ENCODE assay signal across 21 cellular contexts in the genomic region with DNA sequence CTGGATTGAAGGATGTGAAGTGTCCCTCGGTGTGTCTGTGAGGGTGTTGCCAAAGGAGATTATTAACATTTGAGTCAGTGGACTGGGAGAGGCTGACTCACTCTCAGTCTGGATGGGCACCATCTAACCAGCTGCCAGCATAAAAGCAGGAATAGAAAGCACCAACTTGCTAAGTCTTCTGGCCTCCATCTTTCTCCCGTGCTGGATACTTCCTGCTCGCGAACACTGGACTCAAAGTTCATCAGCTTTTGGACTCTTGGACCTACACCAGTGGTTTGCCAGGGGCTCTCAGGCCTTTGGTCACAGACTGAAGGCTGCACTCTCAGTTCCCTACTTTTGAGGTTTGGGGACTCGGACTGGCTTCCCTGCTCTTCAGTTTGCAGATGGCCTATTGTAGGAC.
DNase-seq lines count a peak whose midpoint lies in the region; ATAC-seq and TF ChIP-seq lines count a peak whose summit lies in the region.
"Had no signal": no experiment of that assay in that cellular context is flagged by ENCODE, and none has a peak within 500 bp of the region (broad histone marks: within the 10 kb centered on the region; RNA-seq: fewer than 3 reads in every experiment).

No MANE protein-coding gene starts in this region.

- no peak for ATAC-seq in naive thymus-derived CD8-positive, alpha-beta T cell
- ATAC-seq in GM18517 (IDR thresholded peaks at IDR 0.05; ENCODE audit: unreplicated experiment): no peak
- no peak for ATAC-seq in mucosa of descending colon
- ATAC-seq: sciatic nerve had no signal

- H3K18ac ChIP-seq in mesenchymal stem cell (ENCODE audit: low read depth in 1 of 2, low read length in 2 of 2): no peak overlapping the region

- no peak overlapping the region for H3K4me2 ChIP-seq in mesenchymal stem cell (ENCODE audit: low read length, poor library complexity, severe bottlenecking)

- no peak overlapping the region for H2BK12ac ChIP-seq in mesenchymal stem cell (ENCODE audit: low read length in 2 of 2)

- H3K27ac Mint-ChIP-seq in endodermal cell: no peak overlapping the region
- no peak overlapping the region for H3K27ac Mint-ChIP-seq in naive thymus-derived CD8-positive, alpha-beta T cell
- H3K27ac Mint-ChIP-seq: activated naive CD4-positive, alpha-beta T cell treated with anti-CD3 and anti-CD28 coated beads for 36 hours; mesothelial cell of epicardium had no signal

- no peaks in the 10 kb centered on the region for H3K9me3 Mint-ChIP-seq in endodermal cell
- no peaks in the 10 kb centered on the region for H3K9me3 Mint-ChIP-seq in naive thymus-derived CD8-positive, alpha-beta T cell
- H3K9me3 Mint-ChIP-seq: activated naive CD4-positive, alpha-beta T cell treated with anti-CD3 and anti-CD28 coated beads for 36 hours; mesothelial cell of epicardium had no signal

- H3K4me3 ChIP-seq in endodermal cell (ENCODE audit: low read length) (no peak overlapping the region), mesenchymal stem cell (ENCODE audit: insufficient read depth in 1 of 2, low read depth in 1 of 2, low read length in 2 of 2) (no peak overlapping the region), mucosa of descending colon (no peak overlapping the region)
- H3K4me3 ChIP-seq: SJSA1, suprapubic skin had no signal

- POLR2A ChIA-PET in naive thymus-derived CD8-positive, alpha-beta T cell (lab: Charles Lee): no interaction called here

- no peaks in the 10 kb centered on the region for H3K36me3 Mint-ChIP-seq in endodermal cell (ENCODE audit: low read depth)
- H3K36me3 Mint-ChIP-seq in naive thymus-derived CD8-positive, alpha-beta T cell: no peaks in the 10 kb centered on the region
- H3K36me3 Mint-ChIP-seq: mesothelial cell of epicardium had no signal

- DNase-seq in CD1c-positive myeloid dendritic cell (ENCODE audit: extremely low spot score): peak; percentile 44
- peak; percentile 15 for DNase-seq in LoVo (ENCODE audit: low spot score)
- peak; percentile 19 for DNase-seq in endodermal cell
- peak; percentile 12 for DNase-seq in mesenchymal stem cell
- DNase-seq in naive thymus-derived CD8-positive, alpha-beta T cell: no peak
- DNase-seq in T-helper 1 cell: no peak
- no peak for DNase-seq in mucosa of descending colon
- DNase-seq: activated CD4-positive, alpha-beta T cell treated with anti-CD3 and anti-CD28 coated beads for 48 hours; activated naive CD4-positive, alpha-beta T cell treated with anti-CD3 and anti-CD28 coated beads for 36 hours; glutamatergic neuron; KBM-7; NCI-H1436 treated with DMSO at 0.1 percent for 48 hours; NCI-H2227 treated with DMSO at 0.1 percent for 48 hours; stimulated activated CD4-positive, alpha-beta T cell treated with anti-CD3 and anti-CD28 coated beads, Interleukin-2, amount 100 ng/mL, for 24 hours had no signal

- H3K4me3 Mint-ChIP-seq in endodermal cell: no peak overlapping the region
- H3K4me3 Mint-ChIP-seq in naive thymus-derived CD8-positive, alpha-beta T cell: no peak overlapping the region
- H3K4me3 Mint-ChIP-seq: activated naive CD4-positive, alpha-beta T cell treated with anti-CD3 and anti-CD28 coated beads for 36 hours; mesothelial cell of epicardium had no signal

- H3K4ac ChIP-seq in mesenchymal stem cell (ENCODE audit: low read depth in 1 of 2, low read length in 2 of 2): no peak overlapping the region

- H3K27me3 Mint-ChIP-seq in endodermal cell (ENCODE audit: insufficient read depth): peaks cover 2% of the 10 kb centered on the region
- H3K27me3 Mint-ChIP-seq in naive thymus-derived CD8-positive, alpha-beta T cell: peaks cover 0 to 4% (median 0%) of the 10 kb centered on the region in 5 donors

- no peaks in the 10 kb centered on the region for H3K4me1 ChIP-seq in endodermal cell (ENCODE audit: control insufficient read depth, insufficient read depth, low read length)
- peaks cover 2% of the 10 kb centered on the region for H3K4me1 ChIP-seq in mesenchymal stem cell (ENCODE audit: control insufficient read depth, insufficient read depth, low read depth, low read length)
- no peaks in the 10 kb centered on the region for H3K4me1 ChIP-seq in mucosa of descending colon (ENCODE audit: low read depth)
- H3K4me1 ChIP-seq: SJSA1, suprapubic skin had no signal

- H3K9ac ChIP-seq in endodermal cell (ENCODE audit: extremely low read depth, low read length, poor library complexity, severe bottlenecking) (no peak overlapping the region), mesenchymal stem cell (ENCODE audit: low read length) (no peak overlapping the region)

- H3K23ac ChIP-seq in mesenchymal stem cell (ENCODE audit: low read length in 2 of 2): no peak overlapping the region

- no peak overlapping the region for H2BK5ac ChIP-seq in mesenchymal stem cell (ENCODE audit: low read depth, low read length, poor library complexity, severe bottlenecking)

- no peak for TF ChIP-seq CTCF in endodermal cell (conservative IDR thresholded peaks at IDR 0.05)
- no peak for TF ChIP-seq CTCF in mucosa of descending colon (IDR thresholded peaks at IDR 0.05)

- H3K9me3 ChIP-seq in endodermal cell (ENCODE audit: control insufficient read depth, low read length) (no peaks in the 10 kb centered on the region), mesenchymal stem cell (ENCODE audit: control insufficient read depth, low read length) (no peaks in the 10 kb centered on the region), mucosa of descending colon (no peaks in the 10 kb centered on the region)
- H3K9me3 ChIP-seq: neutrophil, SJSA1, suprapubic skin had no signal

- 87 to 91% methylated on average over 5 of the region's 5 CpGs for WGBS in endodermal cell (ENCODE audit: insufficient coverage in 1 of 2, insufficient read length in 1 of 2), 2 experiments
- WGBS in mesenchymal stem cell: 80% methylated on average over 5 of the region's 5 CpGs

- H3K27ac ChIP-seq in endodermal cell (ENCODE audit: low read depth, low read length) (no peak overlapping the region), mesenchymal stem cell (ENCODE audit: low read length, poor library complexity, severe bottlenecking) (no peak overlapping the region)
- H3K27ac ChIP-seq: HL-60, neutrophil, SJSA1, suprapubic skin had no signal

- H3K36me3 ChIP-seq in endodermal cell (ENCODE audit: control insufficient read depth, insufficient read depth, low read length): no peaks in the 10 kb centered on the region
- H3K36me3 ChIP-seq in mesenchymal stem cell (ENCODE audit: control insufficient read depth in 1 of 2, insufficient read depth in 2 of 2, low read depth in 1 of 2, low read length in 2 of 2): no peaks in the 10 kb centered on the region
- H3K36me3 ChIP-seq in mucosa of descending colon (ENCODE audit: low read depth): no peaks in the 10 kb centered on the region
- H3K36me3 ChIP-seq: neutrophil, SJSA1, suprapubic skin had no signal

- intact Hi-C loops in mucosa of descending colon (cut with DNase I, micrococcal nuclease): no loop called here

- no peak overlapping the region for H2BK15ac ChIP-seq in mesenchymal stem cell (ENCODE audit: low read depth, poor library complexity, severe bottlenecking)

- no peak overlapping the region for H4K91ac ChIP-seq in mesenchymal stem cell (ENCODE audit: low read length)

- H3K27me3 ChIP-seq in endodermal cell (ENCODE audit: control insufficient read depth, insufficient read depth, low read length, poor library complexity, severe bottlenecking): no peaks in the 10 kb centered on the region
- H3K27me3 ChIP-seq in mesenchymal stem cell (ENCODE audit: control insufficient read depth in 1 of 2, insufficient read depth in 1 of 2, low read length in 2 of 2): peaks cover 0 to 4% of the 10 kb centered on the region in 2 experiments
- H3K27me3 ChIP-seq: neutrophil, SJSA1, suprapubic skin had no signal

- H2BK120ac ChIP-seq in mesenchymal stem cell (ENCODE audit: low read depth, low read length): no peak overlapping the region

- no peak overlapping the region for H2AK5ac ChIP-seq in mesenchymal stem cell (ENCODE audit: low read length, severe bottlenecking)

- no peaks in the 10 kb centered on the region for H3K4me1 Mint-ChIP-seq in endodermal cell
- peaks cover 0 to 24% (median under 1%) of the 10 kb centered on the region in 4 donors for H3K4me1 Mint-ChIP-seq in naive thymus-derived CD8-positive, alpha-beta T cell
- H3K4me1 Mint-ChIP-seq: mesothelial cell of epicardium had no signal

- no peak overlapping the region for H3K14ac ChIP-seq in mesenchymal stem cell (ENCODE audit: low read length in 2 of 2)

- H4K8ac ChIP-seq in mesenchymal stem cell (ENCODE audit: low read length): no peak overlapping the region

- no peak overlapping the region for H2AFZ ChIP-seq in mesenchymal stem cell (ENCODE audit: low read depth, low read length)

- H3K79me1 ChIP-seq in mesenchymal stem cell (replicated peaks; ENCODE audit: low read length, poor library complexity, severe bottlenecking): no peaks in the 10 kb centered on the region

Comparison
In these comparisons a context has a peak if more than half of its experiments do, and no peak if none do; other contexts are left out.
1. DNase-seq: peak in CD1c-positive myeloid dendritic cell (single experiment), LoVo (single experiment), endodermal cell (single experiment) and mesenchymal stem cell (single experiment); none in naive thymus-derived CD8-positive, alpha-beta T cell (0 of 10), T-helper 1 cell (0 of 5) and mucosa of descending colon (0 of 3).